Comparison of ENCODE assay signal across 1 cellular context in genomic region chr17:7915611-7916382, GRCh38.
TF ChIP-seq lines count a peak whose summit lies in the region.

Gene RNF227 (minus strand): TSS chr17:7916289. CDS start chr17:7916195, 94 bp downstream.

TF ChIP-seq in HepG2, 621 proteins besides CTCF, POLR2A, EP300 and RAD21 (continued from another document and continues in another):
- TF ChIP-seq, protein P1, sequence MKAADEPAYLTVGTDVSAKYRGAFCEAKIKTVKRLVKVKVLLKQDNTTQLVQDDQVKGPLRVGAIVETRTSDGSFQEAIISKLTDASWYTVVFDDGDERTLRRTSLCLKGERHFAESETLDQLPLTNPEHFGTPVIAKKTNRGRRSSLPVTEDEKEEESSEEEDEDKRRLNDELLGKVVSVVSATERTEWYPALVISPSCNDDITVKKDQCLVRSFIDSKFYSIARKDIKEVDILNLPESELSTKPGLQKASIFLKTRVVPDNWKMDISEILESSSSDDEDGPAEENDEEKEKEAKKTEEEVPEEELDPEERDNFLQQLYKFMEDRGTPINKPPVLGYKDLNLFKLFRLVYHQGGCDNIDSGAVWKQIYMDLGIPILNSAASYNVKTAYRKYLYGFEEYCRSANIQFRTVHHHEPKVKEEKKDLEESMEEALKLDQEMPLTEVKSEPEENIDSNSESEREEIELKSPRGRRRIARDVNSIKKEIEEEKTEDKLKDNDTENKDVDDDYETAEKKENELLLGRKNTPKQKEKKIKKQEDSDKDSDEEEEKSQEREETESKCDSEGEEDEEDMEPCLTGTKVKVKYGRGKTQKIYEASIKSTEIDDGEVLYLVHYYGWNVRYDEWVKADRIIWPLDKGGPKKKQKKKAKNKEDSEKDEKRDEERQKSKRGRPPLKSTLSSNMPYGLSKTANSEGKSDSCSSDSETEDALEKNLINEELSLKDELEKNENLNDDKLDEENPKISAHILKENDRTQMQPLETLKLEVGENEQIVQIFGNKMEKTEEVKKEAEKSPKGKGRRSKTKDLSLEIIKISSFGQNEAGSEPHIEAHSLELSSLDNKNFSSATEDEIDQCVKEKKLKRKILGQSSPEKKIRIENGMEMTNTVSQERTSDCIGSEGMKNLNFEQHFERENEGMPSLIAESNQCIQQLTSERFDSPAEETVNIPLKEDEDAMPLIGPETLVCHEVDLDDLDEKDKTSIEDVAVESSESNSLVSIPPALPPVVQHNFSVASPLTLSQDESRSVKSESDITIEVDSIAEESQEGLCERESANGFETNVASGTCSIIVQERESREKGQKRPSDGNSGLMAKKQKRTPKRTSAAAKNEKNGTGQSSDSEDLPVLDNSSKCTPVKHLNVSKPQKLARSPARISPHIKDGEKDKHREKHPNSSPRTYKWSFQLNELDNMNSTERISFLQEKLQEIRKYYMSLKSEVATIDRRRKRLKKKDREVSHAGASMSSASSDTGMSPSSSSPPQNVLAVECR (CRISPR knock-in tag; IDR thresholded peaks at IDR 0.05; ENCODE audit: borderline replicate concordance), result peak; percentile 58; the same call in 1 of the 2 replicates
- TF ChIP-seq ZFP36L1 (CRISPR knock-in tag; IDR thresholded peaks at IDR 0.05), result peak; percentile 50; the same call in 1 of the 2 replicates
- no peak for TF ChIP-seq PATZ1 (CRISPR knock-in tag; IDR thresholded peaks at IDR 0.05)
- TF ChIP-seq ZNF382 (CRISPR knock-in tag; IDR thresholded peaks at IDR 0.05; ENCODE audit: borderline replicate concordance), result no peak
- TF ChIP-seq TFDP1 (CRISPR knock-in tag; IDR thresholded peaks at IDR 0.05; ENCODE audit: borderline replicate concordance), result peak; percentile 91; the same call in 1 of the 2 replicates
- peak; percentile 58; the same call in 1 of the 2 replicates for TF ChIP-seq DMAP1 (CRISPR knock-in tag; IDR thresholded peaks at IDR 0.05)
- TF ChIP-seq FIP1L1 (IDR thresholded peaks at IDR 0.05; ENCODE audit: borderline replicate concordance, insufficient read depth, low read depth, low read length), result no peak
- TF ChIP-seq SNAPC2 (CRISPR knock-in tag; IDR thresholded peaks at IDR 0.05), result no peak
- no peak for TF ChIP-seq MATR3 (CRISPR knock-in tag; IDR thresholded peaks at IDR 0.05)
- TF ChIP-seq ZNF709 (CRISPR knock-in tag; IDR thresholded peaks at IDR 0.05), result peak; percentile 77; the same call in 1 of the 2 replicates
- 0 out of 2 replicates have a peak, but pooled peaks have one; percentile 26 for TF ChIP-seq TAF1 (CRISPR knock-in tag; IDR thresholded peaks at IDR 0.05)
- TF ChIP-seq, protein P2, sequence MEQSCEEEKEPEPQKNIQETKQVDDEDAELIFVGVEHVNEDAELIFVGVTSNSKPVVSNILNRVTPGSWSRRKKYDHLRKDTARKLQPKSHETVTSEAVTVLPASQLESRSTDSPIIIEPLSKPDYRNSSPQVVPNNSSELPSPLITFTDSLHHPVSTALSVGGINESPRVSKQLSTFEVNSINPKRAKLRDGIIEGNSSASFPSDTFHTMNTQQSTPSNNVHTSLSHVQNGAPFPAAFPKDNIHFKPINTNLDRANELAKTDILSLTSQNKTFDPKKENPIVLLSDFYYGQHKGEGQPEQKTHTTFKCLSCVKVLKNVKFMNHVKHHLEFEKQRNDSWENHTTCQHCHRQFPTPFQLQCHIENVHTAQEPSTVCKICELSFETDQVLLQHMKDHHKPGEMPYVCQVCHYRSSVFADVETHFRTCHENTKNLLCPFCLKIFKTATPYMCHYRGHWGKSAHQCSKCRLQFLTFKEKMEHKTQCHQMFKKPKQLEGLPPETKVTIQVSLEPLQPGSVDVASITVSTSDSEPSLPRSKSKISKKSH (CRISPR knock-in tag; IDR thresholded peaks at IDR 0.05; ENCODE audit: borderline replicate concordance), result 0 out of 2 replicates have a peak, but pooled peaks have one; percentile 31
- no peak for TF ChIP-seq POLR2G (IDR thresholded peaks at IDR 0.05; ENCODE audit: low read depth, low read length)
- TF ChIP-seq SALL1 (CRISPR knock-in tag; IDR thresholded peaks at IDR 0.05), result peak; percentile 93
- 0 out of 2 replicates have a peak, but pooled peaks have one; percentile 11 for TF ChIP-seq ETV6 (CRISPR knock-in tag; conservative IDR thresholded peaks at IDR 0.05)
- TF ChIP-seq, protein P3, sequence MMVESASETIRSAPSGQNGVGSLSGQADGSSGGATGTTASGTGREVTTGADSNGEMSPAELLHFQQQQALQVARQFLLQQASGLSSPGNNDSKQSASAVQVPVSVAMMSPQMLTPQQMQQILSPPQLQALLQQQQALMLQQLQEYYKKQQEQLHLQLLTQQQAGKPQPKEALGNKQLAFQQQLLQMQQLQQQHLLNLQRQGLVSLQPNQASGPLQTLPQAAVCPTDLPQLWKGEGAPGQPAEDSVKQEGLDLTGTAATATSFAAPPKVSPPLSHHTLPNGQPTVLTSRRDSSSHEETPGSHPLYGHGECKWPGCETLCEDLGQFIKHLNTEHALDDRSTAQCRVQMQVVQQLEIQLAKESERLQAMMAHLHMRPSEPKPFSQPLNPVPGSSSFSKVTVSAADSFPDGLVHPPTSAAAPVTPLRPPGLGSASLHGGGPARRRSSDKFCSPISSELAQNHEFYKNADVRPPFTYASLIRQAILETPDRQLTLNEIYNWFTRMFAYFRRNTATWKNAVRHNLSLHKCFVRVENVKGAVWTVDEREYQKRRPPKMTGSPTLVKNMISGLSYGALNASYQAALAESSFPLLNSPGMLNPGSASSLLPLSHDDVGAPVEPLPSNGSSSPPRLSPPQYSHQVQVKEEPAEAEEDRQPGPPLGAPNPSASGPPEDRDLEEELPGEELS (CRISPR knock-in tag; IDR thresholded peaks at IDR 0.05), result no peak
- TF ChIP-seq, protein P4, sequence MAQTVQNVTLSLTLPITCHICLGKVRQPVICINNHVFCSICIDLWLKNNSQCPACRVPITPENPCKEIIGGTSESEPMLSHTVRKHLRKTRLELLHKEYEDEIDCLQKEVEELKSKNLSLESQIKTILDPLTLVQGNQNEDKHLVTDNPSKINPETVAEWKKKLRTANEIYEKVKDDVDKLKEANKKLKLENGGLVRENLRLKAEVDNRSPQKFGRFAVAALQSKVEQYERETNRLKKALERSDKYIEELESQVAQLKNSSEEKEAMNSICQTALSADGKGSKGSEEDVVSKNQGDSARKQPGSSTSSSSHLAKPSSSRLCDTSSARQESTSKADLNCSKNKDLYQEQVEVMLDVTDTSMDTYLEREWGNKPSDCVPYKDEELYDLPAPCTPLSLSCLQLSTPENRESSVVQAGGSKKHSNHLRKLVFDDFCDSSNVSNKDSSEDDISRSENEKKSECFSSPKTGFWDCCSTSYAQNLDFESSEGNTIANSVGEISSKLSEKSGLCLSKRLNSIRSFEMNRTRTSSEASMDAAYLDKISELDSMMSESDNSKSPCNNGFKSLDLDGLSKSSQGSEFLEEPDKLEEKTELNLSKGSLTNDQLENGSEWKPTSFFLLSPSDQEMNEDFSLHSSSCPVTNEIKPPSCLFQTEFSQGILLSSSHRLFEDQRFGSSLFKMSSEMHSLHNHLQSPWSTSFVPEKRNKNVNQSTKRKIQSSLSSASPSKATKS (CRISPR knock-in tag; IDR thresholded peaks at IDR 0.05), result no peak
- no peak; the same call in 1 of the 2 replicates for TF ChIP-seq RARA (CRISPR knock-in tag; IDR thresholded peaks at IDR 0.05)
- TF ChIP-seq, protein P5, sequence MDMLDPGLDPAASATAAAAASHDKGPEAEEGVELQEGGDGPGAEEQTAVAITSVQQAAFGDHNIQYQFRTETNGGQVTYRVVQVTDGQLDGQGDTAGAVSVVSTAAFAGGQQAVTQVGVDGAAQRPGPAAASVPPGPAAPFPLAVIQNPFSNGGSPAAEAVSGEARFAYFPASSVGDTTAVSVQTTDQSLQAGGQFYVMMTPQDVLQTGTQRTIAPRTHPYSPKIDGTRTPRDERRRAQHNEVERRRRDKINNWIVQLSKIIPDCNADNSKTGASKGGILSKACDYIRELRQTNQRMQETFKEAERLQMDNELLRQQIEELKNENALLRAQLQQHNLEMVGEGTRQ (IDR thresholded peaks at IDR 0.05; ENCODE audit: low read depth, low read length), result peak; percentile 79
- TF ChIP-seq, protein P5 (CRISPR knock-in tag; IDR thresholded peaks at IDR 0.05; ENCODE audit: borderline replicate concordance), result peak; percentile 85; the same call in 1 of the 2 replicates
- TF ChIP-seq, protein P6, sequence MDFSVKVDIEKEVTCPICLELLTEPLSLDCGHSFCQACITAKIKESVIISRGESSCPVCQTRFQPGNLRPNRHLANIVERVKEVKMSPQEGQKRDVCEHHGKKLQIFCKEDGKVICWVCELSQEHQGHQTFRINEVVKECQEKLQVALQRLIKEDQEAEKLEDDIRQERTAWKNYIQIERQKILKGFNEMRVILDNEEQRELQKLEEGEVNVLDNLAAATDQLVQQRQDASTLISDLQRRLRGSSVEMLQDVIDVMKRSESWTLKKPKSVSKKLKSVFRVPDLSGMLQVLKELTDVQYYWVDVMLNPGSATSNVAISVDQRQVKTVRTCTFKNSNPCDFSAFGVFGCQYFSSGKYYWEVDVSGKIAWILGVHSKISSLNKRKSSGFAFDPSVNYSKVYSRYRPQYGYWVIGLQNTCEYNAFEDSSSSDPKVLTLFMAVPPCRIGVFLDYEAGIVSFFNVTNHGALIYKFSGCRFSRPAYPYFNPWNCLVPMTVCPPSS (IDR thresholded peaks at IDR 0.05), result no peak
- TF ChIP-seq MBD4 (IDR thresholded peaks at IDR 0.05; ENCODE audit: borderline replicate concordance, low read length), result no peak
- TF ChIP-seq, protein P7, sequence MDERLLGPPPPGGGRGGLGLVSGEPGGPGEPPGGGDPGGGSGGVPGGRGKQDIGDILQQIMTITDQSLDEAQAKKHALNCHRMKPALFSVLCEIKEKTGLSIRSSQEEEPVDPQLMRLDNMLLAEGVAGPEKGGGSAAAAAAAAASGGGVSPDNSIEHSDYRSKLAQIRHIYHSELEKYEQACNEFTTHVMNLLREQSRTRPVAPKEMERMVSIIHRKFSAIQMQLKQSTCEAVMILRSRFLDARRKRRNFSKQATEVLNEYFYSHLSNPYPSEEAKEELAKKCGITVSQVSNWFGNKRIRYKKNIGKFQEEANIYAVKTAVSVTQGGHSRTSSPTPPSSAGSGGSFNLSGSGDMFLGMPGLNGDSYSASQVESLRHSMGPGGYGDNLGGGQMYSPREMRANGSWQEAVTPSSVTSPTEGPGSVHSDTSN (CRISPR knock-in tag; IDR thresholded peaks at IDR 0.05), result no peak
- TF ChIP-seq, protein P8, sequence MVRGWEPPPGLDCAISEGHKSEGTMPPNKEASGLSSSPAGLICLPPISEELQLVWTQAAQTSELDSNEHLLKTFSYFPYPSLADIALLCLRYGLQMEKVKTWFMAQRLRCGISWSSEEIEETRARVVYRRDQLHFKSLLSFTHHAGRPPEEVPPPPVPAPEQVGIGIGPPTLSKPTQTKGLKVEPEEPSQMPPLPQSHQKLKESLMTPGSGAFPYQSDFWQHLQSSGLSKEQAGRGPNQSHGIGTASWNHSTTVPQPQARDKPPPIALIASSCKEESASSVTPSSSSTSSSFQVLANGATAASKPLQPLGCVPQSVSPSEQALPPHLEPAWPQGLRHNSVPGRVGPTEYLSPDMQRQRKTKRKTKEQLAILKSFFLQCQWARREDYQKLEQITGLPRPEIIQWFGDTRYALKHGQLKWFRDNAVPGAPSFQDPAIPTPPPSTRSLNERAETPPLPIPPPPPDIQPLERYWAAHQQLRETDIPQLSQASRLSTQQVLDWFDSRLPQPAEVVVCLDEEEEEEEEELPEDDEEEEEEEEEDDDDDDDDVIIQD (CRISPR knock-in tag; IDR thresholded peaks at IDR 0.05; ENCODE audit: low read depth), result no peak
- no peak for TF ChIP-seq CCAR2 (optimal IDR thresholded peaks at IDR 0.05; ENCODE audit: low read depth, low read length)
- TF ChIP-seq ADNP (CRISPR knock-in tag; IDR thresholded peaks at IDR 0.05), result no peak
- no peak for TF ChIP-seq SIN3A (IDR thresholded peaks at IDR 0.05; ENCODE audit: borderline replicate concordance, low read depth, low read length)
- no peak for TF ChIP-seq ZNF326 (CRISPR knock-in tag; IDR thresholded peaks at IDR 0.05; ENCODE audit: borderline replicate concordance)
- TF ChIP-seq ZNF720 (CRISPR knock-in tag; IDR thresholded peaks at IDR 0.05), result no peak
